20 cellular contexts compared by ENCODE assay signal in the genomic region with DNA sequence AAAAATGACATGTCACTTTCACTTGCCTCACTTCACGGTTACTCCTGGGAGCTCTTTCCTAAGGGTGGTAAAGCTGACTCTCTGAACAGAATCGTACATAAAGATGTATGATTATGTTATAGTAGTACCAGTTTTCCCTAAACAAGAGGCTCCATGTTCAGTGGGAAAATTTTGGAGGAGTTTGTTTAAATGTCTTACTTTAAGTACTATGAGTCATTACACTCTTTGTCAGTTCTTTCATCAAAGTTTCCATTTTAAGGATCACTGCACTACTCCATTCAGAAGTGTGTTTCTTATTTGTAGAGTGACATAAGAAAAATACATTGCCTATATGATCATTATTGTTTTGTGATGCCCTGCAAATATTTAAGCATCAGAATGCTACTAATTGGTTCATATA.
"Had no signal": no experiment of that assay in that cellular context is flagged by ENCODE, and none has a peak within 500 bp of the region (broad histone marks: within the 10 kb centered on the region; RNA-seq: fewer than 3 reads in every experiment).

No MANE protein-coding gene starts in this region.

- H3K4me3 ChIP-seq: body of pancreas, gastroesophageal sphincter, heart right ventricle, left ventricle myocardium inferior, right atrium auricular region, skin epidermis had no signal

- H3K9me3 ChIP-seq: body of pancreas, gastroesophageal sphincter, heart right ventricle, left ventricle myocardium inferior, neutrophil, right atrium auricular region had no signal

- ATAC-seq: activated CD4-positive, CD25-positive, alpha-beta regulatory T cell treated with anti-CD3 and anti-CD28 coated beads, Interleukin-2, amount 50 U/mL, for 24 hours; activated naive CD8-positive, alpha-beta T cell treated with anti-CD3 and anti-CD28 coated beads, Interleukin-2, amount 50 U/mL, for 24 hours; body of pancreas; gastroesophageal sphincter; natural killer cell had no signal

- H3K27me3 ChIP-seq: body of pancreas, gastroesophageal sphincter, heart right ventricle, neutrophil, right atrium auricular region had no signal

- H3K27ac ChIP-seq: body of pancreas, gastroesophageal sphincter, heart right ventricle, left ventricle myocardium inferior, neutrophil, right atrium auricular region, skin epidermis had no signal

- H3K36me3 ChIP-seq: gastroesophageal sphincter, heart right ventricle, left ventricle myocardium inferior, neutrophil, right atrium auricular region had no signal

- DNase-seq: activated naive CD4-positive, alpha-beta T cell treated with Interleukin-2 at 50 U/mL for 16 hours; activated naive CD8-positive, alpha-beta T cell treated with anti-CD3 and anti-CD28 coated beads, Interleukin-2, amount 50 U/mL, for 24 hours; activated T-cell treated with anti-CD3 and anti-CD28 coated beads for 4 hours; body of pancreas; central memory CD4-positive, alpha-beta T cell; effector CD8-positive, alpha-beta T cell; heart right ventricle; islet precursor cell; left ventricle myocardium inferior; natural killer cell; stimulated activated CD4-positive, alpha-beta T cell treated with anti-CD3 and anti-CD28 coated beads, Interleukin-15, amount 100 ng/mL, for 24 hours; stimulated activated CD4-positive, alpha-beta T cell treated with anti-CD3 and anti-CD28 coated beads, Interleukin-4, amount 100 ng/mL, for 24 hours; stimulated activated naive CD4-positive, alpha-beta T cell; T-helper 1 cell; T1000 had no signal

- H3K4me1 ChIP-seq: body of pancreas, gastroesophageal sphincter, right atrium auricular region had no signal
